In the genomic region with DNA sequence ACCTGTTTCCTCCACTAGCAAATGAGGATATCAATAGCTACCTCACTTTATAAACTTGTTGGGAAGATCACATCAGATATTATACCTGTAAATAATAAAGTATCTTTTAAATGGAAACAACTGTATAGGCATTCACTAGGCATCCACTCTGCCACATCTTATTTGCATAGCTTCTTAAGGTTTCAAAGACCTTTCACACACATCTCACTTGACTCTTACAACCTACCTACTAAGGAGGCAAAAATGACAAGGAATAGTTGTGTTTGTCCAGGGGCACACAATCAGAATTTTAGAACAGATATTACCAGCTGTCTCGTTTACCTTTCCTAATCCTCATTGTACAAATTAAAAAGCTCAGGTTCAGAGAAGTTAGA, we compare ENCODE assay signal across 14 cellular contexts. TPM values are rescaled to one million over a fixed set of nuclear protein-coding genes. Genes with fewer than 3 reads are reported as not detected.
DNase-seq lines count a peak whose midpoint lies in the region; ATAC-seq and TF ChIP-seq lines count a peak whose summit lies in the region.
"Had no signal": no experiment of that assay in that cellular context is flagged by ENCODE, and none has a peak within 500 bp of the region (broad histone marks: within the 10 kb centered on the region; RNA-seq: fewer than 3 reads in every experiment).

No MANE protein-coding gene starts in this region.

- peaks cover 4% of the 10 kb centered on the region for H3K36me3 Mint-ChIP-seq in T-helper 17 cell (ENCODE audit: low read depth)

- peaks cover 64% of the 10 kb centered on the region for H3K4me1 ChIP-seq in BLaER1
- no peaks in the 10 kb centered on the region for H3K4me1 ChIP-seq in HAP-1
- H3K4me1 ChIP-seq: esophagus muscularis mucosa, right atrium auricular region, thyroid gland had no signal

- no peak overlapping the region for H3K9ac ChIP-seq in BLaER1

- H3K36me3 ChIP-seq in BLaER1: no peaks in the 10 kb centered on the region
- no peaks in the 10 kb centered on the region for H3K36me3 ChIP-seq in HAP-1 (replicated peaks)
- H3K36me3 ChIP-seq: esophagus muscularis mucosa, right atrium auricular region, thyroid gland had no signal

- CTCF ChIA-PET in RWPE1 (lab: Yijun Ruan, JAX): interaction anchor here (1.1 kb wide), 1 partner anchor 16 kb away, joined by 3 read pairs; no protein-coding TSS in a partner anchor

- H3K4me3 ChIP-seq in BLaER1 (no peak overlapping the region), HAP-1 (no peak overlapping the region)
- H3K4me3 ChIP-seq: esophagus muscularis mucosa, right atrium auricular region, thyroid gland had no signal

- TF ChIP-seq CTCF in RWPE1 (conservative IDR thresholded peaks at IDR 0.05; ENCODE audit: low read depth): no peak

- DNase-seq in T-helper 17 cell (no peak), HAP-1 (ENCODE audit: low spot score in 2 of 2) (no peak), putamen (ENCODE audit: low spot score) (no peak), RWPE1 (ENCODE audit: low spot score) (no peak), ACHN (no peak)
- DNase-seq: activated CD8-positive, alpha-beta memory T cell treated with anti-CD3 and anti-CD28 coated beads, Interleukin-2, amount 50 U/mL, for 4 hours; NCI-H748 treated with DMSO at 0.1 percent for 48 hours; thyroid gland had no signal

- H3K27me3 Mint-ChIP-seq in T-helper 17 cell: no peaks in the 10 kb centered on the region

- H3K27ac ChIP-seq in BLaER1 (peak overlapping the region; percentile 5; the same call in 1 of the 2 replicates), RWPE1 (no peak overlapping the region)
- H3K27ac ChIP-seq: esophagus muscularis mucosa, right atrium auricular region, thyroid gland had no signal

- peak overlapping the region; percentile 80 for H3K4me3 Mint-ChIP-seq in T-helper 17 cell

- peak overlapping the region; percentile 58 for H3K4me2 ChIP-seq in BLaER1

- peaks cover 24% of the 10 kb centered on the region for H3K9me3 ChIP-seq in BLaER1
- no peaks in the 10 kb centered on the region for H3K9me3 ChIP-seq in T-helper 17 cell (ENCODE audit: control insufficient read depth, low read length, poor library complexity, severe bottlenecking)
- no peaks in the 10 kb centered on the region for H3K9me3 ChIP-seq in HAP-1
- H3K9me3 ChIP-seq: esophagus muscularis mucosa, right atrium auricular region, thyroid gland had no signal

- POLR2A ChIA-PET in RWPE1 (lab: Yijun Ruan, JAX; ENCODE audit: low non-redundant PET): no interaction called here

- no peaks in the 10 kb centered on the region for H4K20me1 ChIP-seq in BLaER1

- H3K4me1 Mint-ChIP-seq in T-helper 17 cell: peaks cover 50% of the 10 kb centered on the region

- H3K27me3 ChIP-seq in BLaER1 (no peaks in the 10 kb centered on the region), HAP-1 (ENCODE audit: low read depth) (no peaks in the 10 kb centered on the region; the same call in none of the 2 replicates)
- H3K27me3 ChIP-seq: right atrium auricular region, thyroid gland had no signal

- ATAC-seq in GM18520 (IDR thresholded peaks at IDR 0.05; ENCODE audit: unreplicated experiment) (peak; percentile 16), HG02642 (IDR thresholded peaks at IDR 0.05; ENCODE audit: poor library complexity, unreplicated experiment) (peak; percentile 35), T-helper 17 cell (peak; percentile 13)

- in situ Hi-C loops in HAP-1 (cut with MboI; ENCODE audit: low sequenced_read_pairs) (no loop called here), ACHN (cut with HindIII; ENCODE audit: low pct_ligation_motif_present, low pct_unique_long_range_greater_than_20kb, low sequenced_read_pairs) (no loop called here)

- H3K27ac Mint-ChIP-seq in T-helper 17 cell: peak overlapping the region; percentile 95

RNA-seq across cellular contexts. Expression of a gene that starts 51.5 kb away (rescaled TPM):
- not detected for total RNA-seq in T-helper 17 cell
- total RNA-seq: T-helper 2 cell treated with Interferon-gamma antibody and Interleukin-4, amounts not matched to agents 100 ng/mL and 5 ng/mL, for 36 hours had no signal
